In genomic region chr3:102904629-102905028, GRCh38 we compare ENCODE assay signal across 32 cellular contexts.
"Had no signal": no experiment of that assay in that cellular context is flagged by ENCODE, and none has a peak within 500 bp of the region (broad histone marks: within the 10 kb centered on the region; RNA-seq: fewer than 3 reads in every experiment).

No MANE protein-coding gene starts in this region.

- H3K4me3 Mint-ChIP-seq: activated B cell treated with CpG ODN at 0.5 μM for 24 hours; activated CD8-positive, alpha-beta T cell treated with anti-CD3 and anti-CD28 coated beads for 36 hours; activated naive CD4-positive, alpha-beta T cell treated with anti-CD3 and anti-CD28 coated beads, Interleukin-2, amount 10 ng/mL, durations not matched to agents 7 days and 5 days; activated T-cell treated with anti-CD3 and anti-CD28 coated beads, Interleukin-2, amount 50 U/mL, for 4 hours; activated T-helper 17 cell treated with anti-CD3 and anti-CD28 coated beads, Interleukin-2, amount 50 U/mL, for 72 hours; brain; effector memory CD8-positive, alpha-beta T cell; T-helper 17 cell; T-helper 2 cell treated with Interferon-gamma antibody and Interleukin-4, amounts not matched to agents 5 μg/mL and 100 μg/mL, for 36 hours had no signal

- H3K27ac Mint-ChIP-seq: activated B cell treated with CpG ODN at 0.5 μM for 24 hours; activated CD8-positive, alpha-beta T cell treated with anti-CD3 and anti-CD28 coated beads for 36 hours; activated naive CD4-positive, alpha-beta T cell treated with anti-CD3 and anti-CD28 coated beads, Interleukin-2, amount 10 ng/mL, durations not matched to agents 7 days and 5 days; activated naive CD4-positive, alpha-beta T cell treated with anti-CD3 and anti-CD28 coated beads, Interleukin-2, amount 50 U/mL, for 72 hours; activated T-helper 17 cell treated with anti-CD3 and anti-CD28 coated beads, Interleukin-2, amount 50 U/mL, for 72 hours; brain; effector memory CD8-positive, alpha-beta T cell; T-helper 17 cell; T-helper 2 cell treated with Interferon-gamma antibody and Interleukin-4, amounts not matched to agents 5 μg/mL and 100 μg/mL, for 36 hours had no signal

- H3K9me3 Mint-ChIP-seq: activated B cell treated with CpG ODN at 0.5 μM for 24 hours; activated naive CD4-positive, alpha-beta T cell treated with anti-CD3 and anti-CD28 coated beads, Interleukin-2, amount 10 ng/mL, durations not matched to agents 7 days and 5 days; brain had no signal

- H3K4me3 ChIP-seq: adrenal gland, ascending aorta, breast epithelium, cardiac muscle cell, coronary artery, esophagus squamous epithelium, gastroesophageal sphincter had no signal

- H3K27me3 Mint-ChIP-seq: activated B cell treated with CpG ODN at 0.5 μM for 24 hours; activated CD8-positive, alpha-beta T cell treated with anti-CD3 and anti-CD28 coated beads for 36 hours; activated naive CD4-positive, alpha-beta T cell treated with anti-CD3 and anti-CD28 coated beads, Interleukin-2, amount 10 ng/mL, durations not matched to agents 7 days and 5 days; activated T-helper 17 cell treated with anti-CD3 and anti-CD28 coated beads, Interleukin-2, amount 50 U/mL, for 72 hours; brain; effector memory CD8-positive, alpha-beta T cell; T-helper 17 cell had no signal

- ATAC-seq: activated CD4-positive, CD25-positive, alpha-beta regulatory T cell treated with anti-CD3 and anti-CD28 coated beads, Interleukin-2, amount 50 U/mL, for 24 hours; activated CD8-positive, alpha-beta T cell treated with anti-CD3 and anti-CD28 coated beads for 36 hours; activated naive CD4-positive, alpha-beta T cell treated with anti-CD3 and anti-CD28 coated beads, Interleukin-2, amount 50 U/mL, for 72 hours; activated T-cell treated with anti-CD3 and anti-CD28 coated beads, Interleukin-2, amount 50 U/mL, for 4 hours; activated T-helper 17 cell treated with anti-CD3 and anti-CD28 coated beads, Interleukin-2, amount 50 U/mL, for 72 hours; effector memory CD8-positive, alpha-beta T cell; gastroesophageal sphincter; T-helper 17 cell had no signal

- H3K36me3 ChIP-seq: adrenal gland, ascending aorta, breast epithelium, cardiac muscle cell, esophagus squamous epithelium, gastroesophageal sphincter, WERI-Rb-1 had no signal

- H3K36me3 Mint-ChIP-seq: activated naive CD4-positive, alpha-beta T cell treated with anti-CD3 and anti-CD28 coated beads, Interleukin-2, amount 10 ng/mL, durations not matched to agents 7 days and 5 days; activated naive CD4-positive, alpha-beta T cell treated with anti-CD3 and anti-CD28 coated beads, Interleukin-2, amount 50 U/mL, for 72 hours; brain had no signal

- H3K9me3 ChIP-seq: adrenal gland, ascending aorta, breast epithelium, esophagus squamous epithelium, gastroesophageal sphincter had no signal

- H3K27me3 ChIP-seq: adrenal gland, ascending aorta, breast epithelium, cardiac muscle cell, esophagus squamous epithelium, gastroesophageal sphincter had no signal

- DNase-seq: activated B cell treated with CpG ODN at 0.5 μM for 24 hours; activated CD4-positive, alpha-beta T cell treated with anti-CD3 and anti-CD28 coated beads for 48 hours; activated CD4-positive, alpha-beta T cell treated with anti-CD3 and anti-CD28 coated beads, Interleukin-2, amount 50 U/mL, for 1 hour; activated CD4-positive, alpha-beta T cell treated with anti-CD3 and anti-CD28 coated beads, Interleukin-2, amount 50 U/mL, for 48 hours; activated CD8-positive, alpha-beta memory T cell treated with anti-CD3 and anti-CD28 coated beads for 24 hours; activated CD8-positive, alpha-beta T cell treated with anti-CD3 and anti-CD28 coated beads for 36 hours; activated gamma-delta T cell; activated naive CD4-positive, alpha-beta T cell; activated naive CD4-positive, alpha-beta T cell treated with anti-CD3 and anti-CD28 coated beads, Interleukin-2, amount 10 ng/mL, durations not matched to agents 7 days and 5 days; activated T-cell treated with anti-CD3 and anti-CD28 coated beads, Interleukin-2, amount 50 U/mL, for 4 hours; adrenal gland; amygdala; central memory CD4-positive, alpha-beta T cell; cerebellar nuclear complex; dermis blood vessel endothelial cell; effector CD4-positive, alpha-beta T cell; effector memory CD8-positive, alpha-beta T cell; esophagus squamous epithelium; foreskin melanocyte; T-helper 17 cell; T1000; WERI-Rb-1 had no signal

- H3K4me1 Mint-ChIP-seq: activated B cell treated with CpG ODN at 0.5 μM for 24 hours; activated naive CD4-positive, alpha-beta T cell treated with anti-CD3 and anti-CD28 coated beads, Interleukin-2, amount 10 ng/mL, durations not matched to agents 7 days and 5 days; activated T-helper 17 cell treated with anti-CD3 and anti-CD28 coated beads, Interleukin-2, amount 50 U/mL, for 72 hours; T-helper 17 cell had no signal

- H3K4me1 ChIP-seq: adrenal gland, ascending aorta, breast epithelium, esophagus squamous epithelium, gastroesophageal sphincter had no signal

- H3K27ac ChIP-seq: adrenal gland, ascending aorta, breast epithelium, cardiac muscle cell, coronary artery, esophagus squamous epithelium, gastroesophageal sphincter, WERI-Rb-1 had no signal
